36 cellular contexts compared by ENCODE assay signal in genomic region chr18:28669165-28669564, GRCh38.
"Had no signal": no experiment of that assay in that cellular context is flagged by ENCODE, and none has a peak within 500 bp of the region (broad histone marks: within the 10 kb centered on the region; RNA-seq: fewer than 3 reads in every experiment).

No MANE protein-coding gene starts in this region.

- H3K27ac Mint-ChIP-seq: activated B cell treated with CpG ODN at 0.5 μM for 24 hours; activated CD8-positive, alpha-beta memory T cell treated with anti-CD3 and anti-CD28 coated beads, Interleukin-2, amount 10 ng/mL, durations not matched to agents 7 days and 5 days; activated CD8-positive, alpha-beta T cell treated with anti-CD3 and anti-CD28 coated beads for 36 hours; activated naive CD4-positive, alpha-beta T cell treated with anti-CD3 and anti-CD28 coated beads for 36 hours; activated naive CD4-positive, alpha-beta T cell treated with anti-CD3 and anti-CD28 coated beads, Interleukin-2, amount 50 U/mL, for 24 hours; activated naive CD8-positive, alpha-beta T cell treated with anti-CD3 and anti-CD28 coated beads for 36 hours; activated naive CD8-positive, alpha-beta T cell treated with anti-CD3 and anti-CD28 coated beads, Interleukin-2, amount 50 U/mL, for 24 hours; activated T-helper 1 cell treated with anti-CD3 and anti-CD28 coated beads, Interleukin-12 subunit alpha, Interleukin-12 subunit beta, Interleukin-2, Interleukin-4 antibody, amounts not matched to agents 30 ng/mL and 10 ng/mL and 1 ng/mL, durations not matched to agents 14 hours and 24 hours and 36 hours; activated T-helper 2 cell treated with anti-CD3 and anti-CD28 coated beads, Interferon-gamma antibody, Interleukin-2, Interleukin-4, amounts not matched to agents 10 μg/mL and 5 μg/mL and 100 μg/mL, durations not matched to agents 14 hours and 24 hours and 36 hours; effector memory CD8-positive, alpha-beta T cell; T-helper 17 cell; T-helper 2 cell treated with Interferon-gamma antibody and Interleukin-4, amounts not matched to agents 5 μg/mL and 100 μg/mL, for 36 hours had no signal

- DNase-seq: activated B cell treated with CpG ODN at 0.5 μM for 24 hours; activated CD4-positive, alpha-beta T cell treated with anti-CD3 and anti-CD28 coated beads for 48 hours; activated CD4-positive, alpha-beta T cell treated with anti-CD3 and anti-CD28 coated beads, Interleukin-2, amount 50 U/mL, for 1 hour; activated CD4-positive, alpha-beta T cell treated with anti-CD3 and anti-CD28 coated beads, Interleukin-2, amount 50 U/mL, for 48 hours; activated CD8-positive, alpha-beta memory T cell treated with anti-CD3 and anti-CD28 coated beads, Interleukin-2, amount 10 ng/mL, durations not matched to agents 7 days and 5 days; activated CD8-positive, alpha-beta memory T cell treated with anti-CD3 and anti-CD28 coated beads, Interleukin-2, amount 50 U/mL, for 4 hours; activated CD8-positive, alpha-beta T cell treated with anti-CD3 and anti-CD28 coated beads for 36 hours; activated effector memory CD4-positive, alpha-beta T cell treated with anti-CD3 and anti-CD28 coated beads, Interleukin-2, amount 50 U/mL, for 16 hours; activated naive CD4-positive, alpha-beta T cell treated with anti-CD3 and anti-CD28 coated beads for 36 hours; activated naive CD8-positive, alpha-beta T cell treated with anti-CD3 and anti-CD28 coated beads for 36 hours; activated naive CD8-positive, alpha-beta T cell treated with anti-CD3 and anti-CD28 coated beads, Interleukin-2, amount 50 U/mL, for 24 hours; activated T-cell treated with anti-CD3 and anti-CD28 coated beads, Interleukin-2, amount 50 U/mL, for 1 hour; activated T-cell treated with anti-CD3 and anti-CD28 coated beads, Interleukin-2, amount 50 U/mL, for 48 hours; adrenal gland; amygdala; aorta; body of pancreas; caudate nucleus; cortex of kidney; dermis blood vessel endothelial cell; effector CD4-positive, alpha-beta T cell; effector memory CD8-positive, alpha-beta T cell; erythroblast; foreskin keratinocyte; gastrocnemius medialis; glutamatergic neuron; heart left ventricle; T-helper 17 cell; T1000; WERI-Rb-1 had no signal

- H3K27me3 Mint-ChIP-seq: activated B cell treated with CpG ODN at 0.5 μM for 24 hours; activated CD8-positive, alpha-beta memory T cell treated with anti-CD3 and anti-CD28 coated beads, Interleukin-2, amount 10 ng/mL, durations not matched to agents 7 days and 5 days; activated CD8-positive, alpha-beta T cell treated with anti-CD3 and anti-CD28 coated beads for 36 hours; activated naive CD4-positive, alpha-beta T cell treated with anti-CD3 and anti-CD28 coated beads, Interleukin-2, amount 50 U/mL, for 24 hours; activated naive CD8-positive, alpha-beta T cell treated with anti-CD3 and anti-CD28 coated beads for 36 hours; activated naive CD8-positive, alpha-beta T cell treated with anti-CD3 and anti-CD28 coated beads, Interleukin-2, amount 50 U/mL, for 24 hours; effector memory CD8-positive, alpha-beta T cell; T-helper 17 cell had no signal

- H3K4me1 ChIP-seq: adrenal gland, body of pancreas, esophagus muscularis mucosa, foreskin keratinocyte, gastrocnemius medialis, heart left ventricle had no signal

- H3K27ac ChIP-seq: adrenal gland, body of pancreas, esophagus muscularis mucosa, foreskin keratinocyte, gastrocnemius medialis, heart left ventricle, WERI-Rb-1 had no signal

- H3K4me3 Mint-ChIP-seq: activated B cell treated with CpG ODN at 0.5 μM for 24 hours; activated CD8-positive, alpha-beta memory T cell treated with anti-CD3 and anti-CD28 coated beads, Interleukin-2, amount 10 ng/mL, durations not matched to agents 7 days and 5 days; activated CD8-positive, alpha-beta T cell treated with anti-CD3 and anti-CD28 coated beads for 36 hours; activated naive CD4-positive, alpha-beta T cell treated with anti-CD3 and anti-CD28 coated beads for 36 hours; activated naive CD4-positive, alpha-beta T cell treated with anti-CD3 and anti-CD28 coated beads, Interleukin-2, amount 50 U/mL, for 24 hours; activated naive CD8-positive, alpha-beta T cell treated with anti-CD3 and anti-CD28 coated beads for 36 hours; activated naive CD8-positive, alpha-beta T cell treated with anti-CD3 and anti-CD28 coated beads, Interleukin-2, amount 50 U/mL, for 24 hours; activated T-helper 1 cell treated with anti-CD3 and anti-CD28 coated beads, Interleukin-12 subunit alpha, Interleukin-12 subunit beta, Interleukin-2, Interleukin-4 antibody, amounts not matched to agents 30 ng/mL and 10 ng/mL and 1 ng/mL, durations not matched to agents 14 hours and 24 hours and 36 hours; effector memory CD8-positive, alpha-beta T cell; T-helper 17 cell; T-helper 2 cell treated with Interferon-gamma antibody and Interleukin-4, amounts not matched to agents 5 μg/mL and 100 μg/mL, for 36 hours had no signal

- ATAC-seq: activated CD4-positive, CD25-positive, alpha-beta regulatory T cell treated with anti-CD3 and anti-CD28 coated beads, Interleukin-2, amount 50 U/mL, for 24 hours; activated CD8-positive, alpha-beta memory T cell treated with anti-CD3 and anti-CD28 coated beads, Interleukin-2, amount 10 ng/mL, durations not matched to agents 7 days and 5 days; activated CD8-positive, alpha-beta T cell treated with anti-CD3 and anti-CD28 coated beads for 36 hours; activated naive CD8-positive, alpha-beta T cell treated with anti-CD3 and anti-CD28 coated beads, Interleukin-2, amount 50 U/mL, for 24 hours; body of pancreas; effector memory CD8-positive, alpha-beta T cell; foreskin keratinocyte; gastrocnemius medialis; heart left ventricle; T-helper 17 cell had no signal

- H3K36me3 Mint-ChIP-seq: activated CD8-positive, alpha-beta memory T cell treated with anti-CD3 and anti-CD28 coated beads, Interleukin-2, amount 10 ng/mL, durations not matched to agents 7 days and 5 days; activated naive CD4-positive, alpha-beta T cell treated with anti-CD3 and anti-CD28 coated beads, Interleukin-2, amount 50 U/mL, for 24 hours; activated naive CD8-positive, alpha-beta T cell treated with anti-CD3 and anti-CD28 coated beads for 36 hours had no signal

- H3K4me1 Mint-ChIP-seq: activated B cell treated with CpG ODN at 0.5 μM for 24 hours; activated CD8-positive, alpha-beta memory T cell treated with anti-CD3 and anti-CD28 coated beads, Interleukin-2, amount 10 ng/mL, durations not matched to agents 7 days and 5 days; activated naive CD4-positive, alpha-beta T cell treated with anti-CD3 and anti-CD28 coated beads, Interleukin-2, amount 50 U/mL, for 24 hours; activated naive CD8-positive, alpha-beta T cell treated with anti-CD3 and anti-CD28 coated beads for 36 hours; activated naive CD8-positive, alpha-beta T cell treated with anti-CD3 and anti-CD28 coated beads, Interleukin-2, amount 50 U/mL, for 24 hours; T-helper 17 cell had no signal

- H3K27me3 ChIP-seq: adrenal gland, body of pancreas, esophagus muscularis mucosa, foreskin keratinocyte, gastrocnemius medialis, heart left ventricle had no signal

- H3K9me3 ChIP-seq: adrenal gland, body of pancreas, esophagus muscularis mucosa, gastrocnemius medialis had no signal

- H3K4me3 ChIP-seq: adrenal gland, body of pancreas, esophagus muscularis mucosa, gastrocnemius medialis, heart left ventricle had no signal

- H3K36me3 ChIP-seq: adrenal gland, esophagus muscularis mucosa, gastrocnemius medialis, heart left ventricle, WERI-Rb-1 had no signal
